1 cellular context compared by ENCODE assay signal in the genomic region with DNA sequence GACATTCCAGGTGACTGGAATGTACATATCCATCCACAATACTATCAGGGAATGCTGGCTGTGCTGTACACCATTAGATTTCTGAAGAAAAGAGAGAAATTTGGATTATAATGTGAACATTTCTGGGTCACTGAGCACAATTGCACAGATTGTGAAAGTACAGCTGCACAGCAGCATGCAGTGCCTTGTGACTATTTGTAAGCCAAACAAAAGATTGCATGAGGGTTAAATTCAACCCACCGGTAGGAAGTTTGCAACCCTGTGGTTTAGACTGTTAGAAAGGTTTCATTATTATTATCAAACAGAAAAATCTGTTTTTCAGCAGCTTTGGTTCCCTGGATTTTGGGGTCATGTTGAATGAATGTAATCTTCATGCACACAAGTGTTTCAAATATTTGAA.
TF ChIP-seq lines count a peak whose summit lies in the region.

No MANE protein-coding gene starts in this region.

TF ChIP-seq in H1, 55 proteins besides CTCF, POLR2A, EP300 and RAD21:
- no peak for TF ChIP-seq PHF8 (conservative IDR thresholded peaks at IDR 0.05; ENCODE audit: low read depth, low read length)
